ENCODE assay signal across 10 cellular contexts in genomic region chr7:24587853-24588252, GRCh38. TPM values are rescaled to one million over a fixed set of nuclear protein-coding genes. Genes with fewer than 3 reads are reported as not detected.
DNase-seq lines count a peak whose midpoint lies in the region; ATAC-seq lines count a peak whose summit lies in the region.
"Had no signal": no experiment of that assay in that cellular context is flagged by ENCODE, and none has a peak within 500 bp of the region (broad histone marks: within the 10 kb centered on the region; RNA-seq: fewer than 3 reads in every experiment).

No MANE protein-coding gene starts in this region.

- H3K27ac ChIP-seq in aorta (ENCODE audit: low read depth in 1 of 2, low read length in 2 of 2): no peak overlapping the region
- H3K27ac ChIP-seq: SK-N-MC had no signal

- H3K27me3 ChIP-seq in aorta (ENCODE audit: control insufficient read depth in 1 of 2, insufficient read depth in 2 of 2, low read length in 1 of 2): no peaks in the 10 kb centered on the region

- intact Hi-C loops in aorta (cut with DNase I): loop anchor here in 1 of 2 donors (5.0 kb wide), 1 partner anchor 186 kb away; no protein-coding TSS in a partner anchor

- peaks cover 0 to 2% of the 10 kb centered on the region in 2 donors for H3K4me1 ChIP-seq in aorta (ENCODE audit: control insufficient read depth in 1 of 2, insufficient read depth in 2 of 2, low read length in 2 of 2)

- ATAC-seq in GM21723 (IDR thresholded peaks at IDR 0.05; ENCODE audit: unreplicated experiment) (peak; percentile 70), GM19324 (IDR thresholded peaks at IDR 0.05; ENCODE audit: low FRiP score, unreplicated experiment) (no peak), GM21447 (IDR thresholded peaks at IDR 0.05; ENCODE audit: unreplicated experiment) (no peak), aorta (ENCODE audit: low FRiP score) (no peak)

- no peaks in the 10 kb centered on the region for H3K36me3 ChIP-seq in aorta (ENCODE audit: control insufficient read depth in 1 of 2, insufficient read depth in 2 of 2, low read length in 1 of 2)

- 83 to 93% methylated on average over 3 of the region's 3 CpGs for WGBS in aorta, 2 donors

- H3K4me3 ChIP-seq in aorta (ENCODE audit: low read length in 2 of 2): no peak overlapping the region
- H3K4me3 ChIP-seq: SK-N-MC had no signal

- DNase-seq in ELF-1 (ENCODE audit: low read depth, low spot score): peak; percentile 63
- peak; percentile 40 for DNase-seq in NCI-H1092 treated with DMSO at 0.1 percent for 48 hours (lab: John Stamatoyannopoulos, UW)
- peak; percentile 34 for DNase-seq in activated T-cell treated with anti-CD3 and anti-CD28 coated beads for 1 hour (ENCODE audit: low read depth)
- DNase-seq in islet precursor cell: peak; percentile 68
- DNase-seq in aorta: no peak
- DNase-seq: right cardiac atrium had no signal

- H3K9me3 ChIP-seq in aorta (ENCODE audit: control insufficient read depth, low read length): no peaks in the 10 kb centered on the region

RNA-seq across cellular contexts. Expression of gene PALS2, which starts 14.6 kb away (rescaled TPM):
- total RNA-seq in aorta: 10 to 100 TPM; 44.9 to 57.3 TPM
- polyA plus RNA-seq in aorta: 1 to 10 TPM; 1.8 to 2.9 TPM

Comparison
In these comparisons a context has a peak if more than half of its experiments do, and no peak if none do; other contexts are left out.
1. DNase-seq: peak in ELF-1 (single experiment), NCI-H1092 treated with DMSO at 0.1 percent for 48 hours (single experiment), activated T-cell treated with anti-CD3 and anti-CD28 coated beads for 1 hour (single experiment) and islet precursor cell (single experiment); none in aorta (0 of 2).